21 cellular contexts compared by ENCODE assay signal in the genomic region with DNA sequence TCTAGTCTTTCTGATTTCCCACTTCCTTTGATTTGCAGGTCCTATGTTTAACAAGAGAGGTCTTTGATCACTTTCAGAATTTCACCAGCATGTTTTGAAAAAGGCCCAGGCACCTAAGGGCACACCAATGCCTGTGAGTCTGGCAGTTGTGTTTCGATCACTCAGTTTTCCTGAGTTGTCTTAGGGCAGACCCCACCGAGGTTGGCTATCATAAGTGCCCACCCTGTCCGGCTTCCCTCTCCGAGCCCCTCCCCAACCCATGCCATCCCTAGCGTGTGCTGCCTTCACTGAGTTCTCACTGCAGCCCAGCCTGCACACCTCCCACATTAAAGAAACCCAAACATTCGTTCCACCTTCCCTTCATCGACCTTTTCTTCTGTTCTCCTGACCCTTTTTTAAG.
"Had no signal": no experiment of that assay in that cellular context is flagged by ENCODE, and none has a peak within 500 bp of the region (broad histone marks: within the 10 kb centered on the region; RNA-seq: fewer than 3 reads in every experiment).

No MANE protein-coding gene starts in this region.

- H3K4me1 ChIP-seq: esophagus squamous epithelium, gastrocnemius medialis, heart right ventricle, left lung, lower lobe of right lung had no signal

- H3K27ac ChIP-seq: coronary artery, epithelial cell of prostate, esophagus squamous epithelium, gastrocnemius medialis, heart right ventricle, left lung, lower lobe of right lung had no signal

- H3K36me3 ChIP-seq: esophagus squamous epithelium, gastrocnemius medialis, heart right ventricle, left lung, lower lobe of right lung had no signal

- H3K9me3 ChIP-seq: esophagus squamous epithelium, gastrocnemius medialis, heart right ventricle, left lung, lower lobe of right lung had no signal

- H3K4me3 ChIP-seq: coronary artery, dorsolateral prefrontal cortex, esophagus squamous epithelium, gastrocnemius medialis, heart right ventricle, left lung, lower lobe of right lung had no signal

- DNase-seq: dermis blood vessel endothelial cell; dorsolateral prefrontal cortex; effector CD4-positive, alpha-beta T cell; effector memory CD4-positive, alpha-beta T cell; erythroblast; esophagus squamous epithelium; foreskin fibroblast; foreskin melanocyte; gastrocnemius medialis; glutamatergic neuron; head of caudate nucleus; heart right ventricle; hippocampal formation; left cardiac atrium; left lung; left ventricle myocardium superior; lower lobe of right lung; mesenchymal stem cell; midbrain had no signal

- H3K27me3 ChIP-seq: dorsolateral prefrontal cortex, esophagus squamous epithelium, gastrocnemius medialis, left lung had no signal
